ENCODE assay signal across 11 cellular contexts in the genomic region with DNA sequence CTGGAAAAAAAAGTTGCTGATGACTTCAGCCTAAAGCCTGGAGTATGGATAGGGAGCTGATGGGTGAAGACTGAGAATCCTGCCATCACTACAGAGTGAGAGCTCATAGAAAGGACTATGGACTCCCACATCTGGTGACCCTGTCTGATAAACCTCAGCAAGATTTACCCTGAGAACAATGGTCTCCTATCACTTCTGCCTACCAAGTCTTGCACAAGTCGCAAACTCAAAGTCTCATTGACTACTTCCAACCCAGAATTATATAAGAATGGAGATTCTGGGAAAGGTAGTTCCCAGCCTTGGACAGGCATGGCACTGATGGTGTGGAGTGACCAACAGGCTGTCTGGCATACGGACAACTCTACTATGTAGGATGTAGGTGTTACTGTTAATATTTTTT.
"Had no signal": no experiment of that assay in that cellular context is flagged by ENCODE, and none has a peak within 500 bp of the region (broad histone marks: within the 10 kb centered on the region; RNA-seq: fewer than 3 reads in every experiment).

No MANE protein-coding gene starts in this region.

- H3K27ac ChIP-seq: GM23248 had no signal

- H3K4me3 ChIP-seq: GM23248, GM23338, HAP-1 had no signal

- ATAC-seq: GM23338, HCT116 had no signal

- H3K4me2 ChIP-seq: GM23338 had no signal

- H3K9me3 ChIP-seq: HAP-1 had no signal

- H3K36me3 ChIP-seq: HAP-1 had no signal

- DNase-seq: GM23248, GOT3, H7, H9, HCEC 1CT, HFFc6 had no signal

- H3K9ac ChIP-seq: GM23248 had no signal

- H2AFZ ChIP-seq: GM23248, GM23338 had no signal

- FAIRE-seq: H1, H54 had no signal
